1 cellular context compared by ENCODE assay signal in the genomic region with DNA sequence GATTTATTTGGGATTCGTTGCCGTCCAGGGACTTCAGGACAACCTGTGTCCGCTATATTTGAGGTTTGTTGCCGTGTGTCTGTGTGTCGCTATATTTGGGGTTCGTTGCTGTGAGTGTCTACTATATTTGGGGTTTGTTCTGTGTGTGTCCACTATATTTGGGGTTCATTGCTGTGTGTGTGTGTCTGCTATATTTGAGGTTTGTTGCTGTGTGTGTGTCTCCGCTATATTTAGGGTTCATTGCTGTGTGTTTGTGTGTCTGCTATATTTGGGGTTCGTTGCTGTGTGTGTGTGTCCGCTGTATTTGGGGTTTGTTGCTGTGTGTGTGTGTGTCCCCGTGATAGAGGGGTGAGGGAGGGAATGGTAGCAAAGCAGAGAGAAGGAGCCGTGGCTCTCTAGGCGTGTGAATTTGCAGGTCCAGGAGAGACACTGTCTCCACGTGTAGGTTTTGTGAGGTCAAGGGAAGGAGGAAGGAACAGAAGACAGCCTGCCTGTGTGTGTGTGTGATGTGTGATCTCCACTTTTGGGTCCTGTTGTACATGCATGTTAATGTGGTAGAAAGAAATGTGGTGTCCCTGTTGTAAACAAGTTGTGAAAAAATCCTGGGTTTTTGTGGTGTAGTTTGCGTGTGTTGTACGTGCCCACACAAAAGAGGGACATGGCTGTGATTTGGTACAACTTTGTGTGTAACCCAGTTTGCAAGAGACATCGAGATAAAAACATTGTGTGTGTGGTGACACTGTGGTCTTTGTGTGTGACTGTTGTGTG.
TF ChIP-seq lines count a peak whose summit lies in the region.

No MANE protein-coding gene starts in this region.

TF ChIP-seq in A549, 52 proteins besides CTCF, POLR2A, EP300 and RAD21 (continued from another document):
- no peak for TF ChIP-seq NPAS2 (CRISPR knock-in tag; IDR thresholded peaks at IDR 0.05; ENCODE audit: borderline replicate concordance)
- TF ChIP-seq CBX8 (IDR thresholded peaks at IDR 0.05) = no peak
